9 cellular contexts compared by ENCODE assay signal in the genomic region with DNA sequence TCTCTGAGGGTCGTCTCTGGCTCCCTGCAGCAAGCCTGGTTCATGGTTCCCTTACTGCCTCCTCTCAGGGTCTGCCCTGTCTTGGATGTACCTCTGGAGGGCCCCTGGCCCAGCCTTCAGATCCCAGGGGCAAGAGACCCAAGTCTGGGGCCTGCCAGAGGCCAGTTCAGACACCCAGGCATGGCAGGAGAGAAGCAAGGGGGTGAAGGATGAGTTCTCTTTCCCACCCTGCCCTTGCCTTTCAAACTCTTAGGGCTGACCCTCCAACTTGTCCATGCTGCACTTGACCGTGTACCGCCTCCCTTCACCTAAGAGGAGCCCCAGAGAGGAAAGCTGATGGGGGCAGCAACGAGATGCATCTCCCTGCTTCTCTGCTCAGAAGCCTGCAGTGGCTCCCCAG. TPM values are rescaled to one million over a fixed set of nuclear protein-coding genes. Genes with fewer than 3 reads are reported as not detected.
"Had no signal": no experiment of that assay in that cellular context is flagged by ENCODE, and none has a peak within 500 bp of the region (broad histone marks: within the 10 kb centered on the region; RNA-seq: fewer than 3 reads in every experiment).

No MANE protein-coding gene starts in this region.

- H3K4me1 ChIP-seq: HAP-1 had no signal

- H3K27ac ChIP-seq: GM23248 had no signal

- H3K4me3 ChIP-seq: GM23248, GM23338, HAP-1 had no signal

- H2AFZ ChIP-seq: GM23248, GM23338 had no signal

- DNase-seq: GM23248, GOT3, H7, H9, HCEC 1CT, HFFc6 had no signal

- H3K9me3 ChIP-seq: HAP-1 had no signal

- H3K4me2 ChIP-seq: GM23338 had no signal

- ATAC-seq: GM23338, HCT116 had no signal

- H3K36me3 ChIP-seq: HAP-1 had no signal

RNA-seq across cellular contexts. Expression of a gene that starts 4.2 kb away (rescaled TPM):
- total RNA-seq: GM23248, HFFc6 had no signal
